ENCODE assay signal across 1 cellular context in genomic region chr21:45411810-45412206, GRCh38.
TF ChIP-seq lines count a peak whose summit lies in the region.

No MANE protein-coding gene starts in this region.

TF ChIP-seq in K562, 482 proteins besides CTCF, POLR2A, EP300 and RAD21 (continued from another document):
- TF ChIP-seq RREB1 (CRISPR knock-in tag; IDR thresholded peaks at IDR 0.05) (0 out of 2 replicates have a peak, but pooled peaks have one; percentile 22), YY1 (IDR thresholded peaks at IDR 0.05; ENCODE audit: borderline replicate concordance in 1 of 3, control insufficient read depth in 1 of 3, extremely low read depth in 1 of 3, insufficient read depth in 3 of 3, insufficient read length in 1 of 3, insufficient replicate concordance in 2 of 3, low read depth in 1 of 3, low read length in 2 of 3) (peak in 1 of 3 experiments; percentile 11), NCOR1 (IDR thresholded peaks at IDR 0.05) (no peak), ZNF561 (CRISPR knock-in tag; conservative IDR thresholded peaks at IDR 0.05) (no peak), THRB (CRISPR knock-in tag; conservative IDR thresholded peaks at IDR 0.05) (no peak), STAT5A (IDR thresholded peaks at IDR 0.05; ENCODE audit: borderline replicate concordance, low read length) (no peak), FOXO4 (CRISPR knock-in tag; IDR thresholded peaks at IDR 0.05) (0 out of 2 replicates have a peak, but pooled peaks have one; percentile 45), NCOA6 (IDR thresholded peaks at IDR 0.05) (no peak), NFXL1 (CRISPR knock-in tag; IDR thresholded peaks at IDR 0.05) (no peak), BDP1 (IDR thresholded peaks at IDR 0.05; ENCODE audit: insufficient read depth, insufficient read length) (no peak), DDX20 (tag; IDR thresholded peaks at IDR 0.05; ENCODE audit: low read depth) (no peak), ZNF75A (CRISPR knock-in tag; IDR thresholded peaks at IDR 0.05) (no peak), MTF1 (CRISPR knock-in tag; IDR thresholded peaks at IDR 0.05; ENCODE audit: borderline replicate concordance) (no peak), ZNF778 (CRISPR knock-in tag; IDR thresholded peaks at IDR 0.05) (no peak), GABPA (tag; conservative IDR thresholded peaks at IDR 0.05; ENCODE audit: low read depth) (peak; percentile 12; the same call in 1 of the 2 replicates)
TF ChIP-seq in K562: peak in this region for 44.
